In genomic region chr12:65237153-65237552, GRCh38 we compare ENCODE assay signal across 8 cellular contexts. TPM values are rescaled to one million over a fixed set of nuclear protein-coding genes. Genes with fewer than 3 reads are reported as not detected.
"Had no signal": no experiment of that assay in that cellular context is flagged by ENCODE, and none has a peak within 500 bp of the region (broad histone marks: within the 10 kb centered on the region; RNA-seq: fewer than 3 reads in every experiment).

No MANE protein-coding gene starts in this region.

- DNase-seq: GM23248, GOT3, H7, KBM-7 had no signal

- H3K4me3 ChIP-seq: GM23248, HAP-1 had no signal

- H3K9me3 ChIP-seq: HAP-1 had no signal

- H3K27ac ChIP-seq: GM23248, HL-60 had no signal

- FAIRE-seq: HepG2 had no signal

RNA-seq across cellular contexts. Expression of gene MSRB3, which starts 41.3 kb away (rescaled TPM):
- polyA plus RNA-seq: IgD-negative memory B cell had no signal
